17 cellular contexts compared by ENCODE assay signal in genomic region chr2:105451571-105452140, GRCh38.
"Had no signal": no experiment of that assay in that cellular context is flagged by ENCODE, and none has a peak within 500 bp of the region (broad histone marks: within the 10 kb centered on the region; RNA-seq: fewer than 3 reads in every experiment).

No MANE protein-coding gene starts in this region.

- H3K4me2 ChIP-seq: KMS-11 had no signal

- DNase-seq: IMR-90, Kasumi-1, MM.1S, NCI-H1092 treated with DMSO at 0.1 percent for 48 hours, NCI-H1436, NCI-H187, NCI-H2029, NCI-H2081 treated with DMSO at 0.1 percent for 48 hours, NCI-H2171, NCI-H226, NCI-H446 treated with DMSO at 0.1 percent for 48 hours, NCI-H510A treated with DMSO at 0.1 percent for 48 hours, NCI-H526, SHP77 had no signal

- ATAC-seq: SK-N-SH treated with all-trans-retinoic acid at 6 μM for 48 hours had no signal

- H3K9ac ChIP-seq: KMS-11 had no signal

- H3K27ac ChIP-seq: KMS-11, RWPE1 had no signal
